21 cellular contexts compared by ENCODE assay signal in genomic region chr3:1752205-1752604, GRCh38.
"Had no signal": no experiment of that assay in that cellular context is flagged by ENCODE, and none has a peak within 500 bp of the region (broad histone marks: within the 10 kb centered on the region; RNA-seq: fewer than 3 reads in every experiment).

No MANE protein-coding gene starts in this region.

- H3K4me3 ChIP-seq: coronary artery, esophagus muscularis mucosa, left lung, lung, prostate gland, testis, upper lobe of left lung had no signal

- DNase-seq: activated CD4-positive, alpha-beta T cell treated with anti-CD3 and anti-CD28 coated beads for 1 hour; activated CD8-positive, alpha-beta memory T cell treated with anti-CD3 and anti-CD28 coated beads, Interleukin-2, amount 50 U/mL, for 48 hours; activated naive CD4-positive, alpha-beta T cell treated with Interleukin-2 at 50 U/mL for 16 hours; activated naive CD8-positive, alpha-beta T cell treated with anti-CD3 and anti-CD28 coated beads for 36 hours; activated T-cell treated with anti-CD3 and anti-CD28 coated beads, Interleukin-2, amount 50 U/mL, for 4 hours; amniotic stem cell; cerebellar nuclear complex; hippocampal formation; kidney glomerular epithelial cell; left lung; midbrain; natural killer cell; stimulated activated CD4-positive, alpha-beta T cell treated with anti-CD3 and anti-CD28 coated beads, Interleukin-2, amount 100 ng/mL, for 48 hours; stimulated activated CD8-positive, alpha-beta memory T cell treated with anti-CD3 and anti-CD28 coated beads, Interleukin-4, amount 100 ng/mL, for 48 hours; stimulated activated naive CD4-positive, alpha-beta T cell; testis; upper lobe of left lung had no signal

- H3K4me1 Mint-ChIP-seq: activated naive CD8-positive, alpha-beta T cell treated with anti-CD3 and anti-CD28 coated beads for 36 hours; natural killer cell had no signal

- ATAC-seq: activated T-cell treated with anti-CD3 and anti-CD28 coated beads, Interleukin-2, amount 50 U/mL, for 4 hours; left lung; natural killer cell had no signal

- H3K27me3 Mint-ChIP-seq: activated naive CD8-positive, alpha-beta T cell treated with anti-CD3 and anti-CD28 coated beads for 36 hours had no signal

- H3K27ac ChIP-seq: coronary artery, esophagus muscularis mucosa, left lung, prostate gland, testis, upper lobe of left lung had no signal

- H3K9me3 ChIP-seq: prostate gland, testis had no signal

- H3K4me1 ChIP-seq: esophagus muscularis mucosa, left lung, prostate gland, testis, upper lobe of left lung had no signal

- H3K27me3 ChIP-seq: esophagus muscularis mucosa, left lung, testis, upper lobe of left lung had no signal

- H3K36me3 Mint-ChIP-seq: activated naive CD8-positive, alpha-beta T cell treated with anti-CD3 and anti-CD28 coated beads for 36 hours; natural killer cell had no signal

- H3K27ac Mint-ChIP-seq: activated naive CD8-positive, alpha-beta T cell treated with anti-CD3 and anti-CD28 coated beads for 36 hours; natural killer cell had no signal

- H3K36me3 ChIP-seq: esophagus muscularis mucosa, left lung, prostate gland, upper lobe of left lung had no signal

- H3K4me3 Mint-ChIP-seq: activated naive CD8-positive, alpha-beta T cell treated with anti-CD3 and anti-CD28 coated beads for 36 hours; activated T-cell treated with anti-CD3 and anti-CD28 coated beads, Interleukin-2, amount 50 U/mL, for 4 hours; natural killer cell had no signal
